11 cellular contexts compared by ENCODE assay signal in genomic region chr4:87042986-87043820, GRCh38.
DNase-seq lines count a peak whose midpoint lies in the region; ATAC-seq, FAIRE-seq and TF ChIP-seq lines count a peak whose summit lies in the region.
"Had no signal": no experiment of that assay in that cellular context is flagged by ENCODE, and none has a peak within 500 bp of the region (broad histone marks: within the 10 kb centered on the region; RNA-seq: fewer than 3 reads in every experiment).

No MANE protein-coding gene starts in this region.

- intact Hi-C loops in esophagus muscularis mucosa (cut with DNase I), result no loop called here

- H3K27me3 ChIP-seq in esophagus muscularis mucosa, result no peaks in the 10 kb centered on the region

- ATAC-seq in GM19397 (IDR thresholded peaks at IDR 0.05; ENCODE audit: unreplicated experiment), result peak; percentile 56
- ATAC-seq in HG03108 (IDR thresholded peaks at IDR 0.05; ENCODE audit: unreplicated experiment), result peak; percentile 38
- peak; percentile 40 for ATAC-seq in stimulated activated naive B cell treated with anti-CD40 and anti-IgM and Interleukin-4, amounts not matched to agents 10 μg/mL and 1 μg/mL and 100 μg/mL, for 72 hours (replicated peaks)
- ATAC-seq in SK-N-SH treated with all-trans-retinoic acid at 6 μM for 48 hours, result no peak

- H3K4me1 Mint-ChIP-seq in stimulated activated naive B cell treated with anti-CD40 and anti-IgM and Interleukin-4, amounts not matched to agents 10 μg/mL and 1 μg/mL and 100 μg/mL, for 72 hours, result peaks cover 14 to 22% of the 10 kb centered on the region in 2 donors

- peaks cover 6 to 15% (median 11%) of the 10 kb centered on the region in 4 donors for H3K36me3 ChIP-seq in esophagus muscularis mucosa

- no peak for TF ChIP-seq CTCF in esophagus muscularis mucosa (IDR thresholded peaks at IDR 0.05)

- no peak for FAIRE-seq in GM12892 (lab: Jason Lieb, UNC)

- peaks cover 2 to 13% of the 10 kb centered on the region in 2 donors for H3K36me3 Mint-ChIP-seq in stimulated activated naive B cell treated with anti-CD40 and anti-IgM and Interleukin-4, amounts not matched to agents 10 μg/mL and 1 μg/mL and 100 μg/mL, for 72 hours

- H3K4me3 Mint-ChIP-seq in stimulated activated naive B cell treated with anti-CD40 and anti-IgM and Interleukin-4, amounts not matched to agents 10 μg/mL and 1 μg/mL and 100 μg/mL, for 72 hours, result no peak overlapping the region

- H3K4me3 ChIP-seq in esophagus muscularis mucosa, result no peak overlapping the region

- H3K27ac Mint-ChIP-seq in stimulated activated naive B cell treated with anti-CD40 and anti-IgM and Interleukin-4, amounts not matched to agents 10 μg/mL and 1 μg/mL and 100 μg/mL, for 72 hours, result no peak overlapping the region

- peak overlapping the region; percentile 79 to 89 (median 86) for H3K27ac ChIP-seq in esophagus muscularis mucosa (replicated peaks in 1 of 4)

- H3K9me3 Mint-ChIP-seq in stimulated activated naive B cell treated with anti-CD40 and anti-IgM and Interleukin-4, amounts not matched to agents 10 μg/mL and 1 μg/mL and 100 μg/mL, for 72 hours, result no peaks in the 10 kb centered on the region

- peaks cover 87 to 94% (median 89%) of the 10 kb centered on the region in 4 donors for H3K4me1 ChIP-seq in esophagus muscularis mucosa

- TF ChIP-seq POLR2A in esophagus muscularis mucosa (IDR thresholded peaks at IDR 0.05; ENCODE audit: low read depth) (no peak), GM12892 (IDR thresholded peaks at IDR 0.05; ENCODE audit: low read depth, low read length) (no peak)

- H3K9me3 ChIP-seq in esophagus muscularis mucosa, result no peaks in the 10 kb centered on the region

- WGBS in esophagus muscularis mucosa, result 88% methylated on average over 4 of the region's 4 CpGs

- no peak for TF ChIP-seq EP300 in esophagus muscularis mucosa (IDR thresholded peaks at IDR 0.05)

- no peaks in the 10 kb centered on the region for H3K27me3 Mint-ChIP-seq in stimulated activated naive B cell treated with anti-CD40 and anti-IgM and Interleukin-4, amounts not matched to agents 10 μg/mL and 1 μg/mL and 100 μg/mL, for 72 hours

- peak; percentile 83 for DNase-seq in esophagus muscularis mucosa (ENCODE audit: extremely low spot score)
- no peak for DNase-seq in stimulated activated naive B cell treated with anti-CD40 and anti-IgM and Interleukin-4, amounts not matched to agents 10 μg/mL and 1 μg/mL and 100 μg/mL, for 72 hours
- DNase-seq in germinal center (ENCODE audit: low spot score), result no peak
- no peak for DNase-seq in stimulated activated CD4-positive, alpha-beta T cell treated with anti-CD3 and anti-CD28 coated beads, Interleukin-2, amount 100 ng/mL, for 24 hours
- no peak for DNase-seq in GM12892 (ENCODE audit: insufficient read length)
- DNase-seq: DMS79, glutamatergic neuron, NCI-H2171 had no signal

TF ChIP-seq in SK-N-SH treated with all-trans-retinoic acid at 6 μM for 48 hours, 23 proteins besides CTCF, POLR2A, EP300 and RAD21:
- TF ChIP-seq ARNTL (CRISPR knock-in tag; IDR thresholded peaks at IDR 0.05; ENCODE audit: borderline replicate concordance, low read depth) (no peak), ISL1 (CRISPR knock-in tag; IDR thresholded peaks at IDR 0.05) (no peak), CSRNP3 (CRISPR knock-in tag; IDR thresholded peaks at IDR 0.05) (no peak), POU6F1 (CRISPR knock-in tag; IDR thresholded peaks at IDR 0.05; ENCODE audit: borderline replicate concordance, low read depth) (no peak), PATZ1 (CRISPR knock-in tag; IDR thresholded peaks at IDR 0.05; ENCODE audit: borderline replicate concordance) (no peak), CSDC2 (CRISPR knock-in tag; IDR thresholded peaks at IDR 0.05) (no peak), ESRRG (CRISPR knock-in tag; IDR thresholded peaks at IDR 0.05) (no peak)
TF ChIP-seq in SK-N-SH treated with all-trans-retinoic acid at 6 μM for 48 hours: peak in this region for 0.
